17 cellular contexts compared by ENCODE assay signal in the genomic region with DNA sequence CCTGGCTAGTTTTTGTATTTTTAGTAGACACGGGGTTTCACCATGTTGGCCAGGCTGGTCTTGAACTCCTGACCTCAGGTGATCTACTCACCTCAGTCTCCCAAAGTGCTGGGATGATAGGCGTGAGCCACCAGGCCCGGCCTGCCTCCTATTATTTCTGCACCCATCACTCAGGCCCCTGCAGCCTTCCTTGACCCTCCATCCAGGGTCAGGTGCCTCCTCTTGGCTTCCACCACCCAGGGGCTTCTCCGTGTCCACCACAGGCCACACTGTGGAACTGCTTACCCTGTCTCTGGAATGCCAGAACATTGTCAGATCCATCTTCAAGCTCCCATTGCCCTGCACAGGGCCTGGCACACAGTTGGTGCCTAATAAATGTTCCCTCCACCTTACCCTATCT.
DNase-seq lines count a peak whose midpoint lies in the region; ATAC-seq, FAIRE-seq and TF ChIP-seq lines count a peak whose summit lies in the region.
"Had no signal": no experiment of that assay in that cellular context is flagged by ENCODE, and none has a peak within 500 bp of the region (broad histone marks: within the 10 kb centered on the region; RNA-seq: fewer than 3 reads in every experiment).

No MANE protein-coding gene starts in this region.

- ATAC-seq in HCT116: no peak
- ATAC-seq: GM23338 had no signal

- H3K4me3 ChIP-seq in HCT116 (replicated peaks in 1 of 2; ENCODE audit: low read depth in 1 of 2, low read length in 2 of 2): no peak overlapping the region
- no peak overlapping the region for H3K4me3 ChIP-seq in MG63
- H3K4me3 ChIP-seq: BLaER1, GM23338 had no signal

- DNase-seq in activated T-cell treated with anti-CD3 and anti-CD28 coated beads, Interleukin-2, amount 50 U/mL, for 1 hour: peak; percentile 1
- DNase-seq in activated T-cell treated with anti-CD3 and anti-CD28 coated beads, Interleukin-2, amount 50 U/mL, for 48 hours: no peak
- DNase-seq in HCT116 (ENCODE audit: low read depth, low spot score) (no peak), mesenteric fat pad (ENCODE audit: low spot score) (peak; percentile 67), type B pancreatic cell (ENCODE audit: extremely low spot score, unreplicated experiment) (peak; percentile 42), H54 (ENCODE audit: insufficient read length, low spot score) (no peak), MG63 (no peak)
- DNase-seq: CD4-positive, alpha-beta memory T cell; DMS153; GF-D8; NCI-H1092 treated with DMSO at 0.1 percent for 48 hours; NCI-H146; NCI-H446 treated with DMSO at 0.1 percent for 48 hours; SHP77 treated with DMSO at 0.1 percent for 48 hours had no signal

- H3K4me2 ChIP-seq in HCT116 (ENCODE audit: low read length): peak overlapping the region; percentile 38; the same call in 1 of the 2 replicates
- H3K4me2 ChIP-seq: BLaER1, GM23338 had no signal

- RAD21 ChIA-PET in HCT116 (lab: Charles Lee; ENCODE audit: low non-redundant PET in 1 of 2, low total read pairs in 2 of 2, uncharacterized antibody in 2 of 2, unreplicated experiment in 2 of 2): no interaction called here

- no peak for FAIRE-seq in H54 (lab: Jason Lieb, UNC)
- FAIRE-seq: A204.1 had no signal

- TF ChIP-seq POLR2A in HCT116 (IDR thresholded peaks at IDR 0.05; ENCODE audit: borderline replicate concordance, extremely low read depth, insufficient read depth, insufficient read length): no peak
- TF ChIP-seq POLR2A in H54 (IDR thresholded peaks at IDR 0.05; ENCODE audit: low read depth, low read length): no peak

- no peaks in the 10 kb centered on the region for H3K36me3 Mint-ChIP-seq in type B pancreatic cell
- H3K36me3 Mint-ChIP-seq: CD4-positive, alpha-beta memory T cell had no signal

- H3K9me3 Mint-ChIP-seq in type B pancreatic cell: peaks cover 5% of the 10 kb centered on the region
- H3K9me3 Mint-ChIP-seq: CD4-positive, alpha-beta memory T cell had no signal

- no peaks in the 10 kb centered on the region for H3K79me2 ChIP-seq in HCT116 (ENCODE audit: insufficient read depth, low read length)

- H3K27ac ChIP-seq in HCT116 (ENCODE audit: low read depth, low read length): no peak overlapping the region
- H3K27ac ChIP-seq: BLaER1 had no signal

- TF ChIP-seq CTCF in HCT116 (IDR thresholded peaks at IDR 0.05 in 2 of 3, conservative IDR thresholded peaks at IDR 0.05 in 1 of 3; ENCODE audit: borderline replicate concordance in 1 of 3, insufficient read depth in 1 of 3, low read depth in 2 of 3, low read length in 2 of 3) (no peak), type B pancreatic cell (conservative IDR thresholded peaks at IDR 0.05) (no peak)

- no peak overlapping the region for H3K27ac Mint-ChIP-seq in type B pancreatic cell
- H3K27ac Mint-ChIP-seq: CD4-positive, alpha-beta memory T cell; GM23338 had no signal

- CTCF ChIA-PET in HCT116 (lab: Charles Lee): no interaction called here

- no peaks in the 10 kb centered on the region for H3K9me2 ChIP-seq in HCT116 (ENCODE audit: insufficient read depth)

- no peak overlapping the region for H3K9ac ChIP-seq in HCT116 (ENCODE audit: low read length)
- H3K9ac ChIP-seq: BLaER1 had no signal

- H4K20me1 ChIP-seq in HCT116 (ENCODE audit: insufficient read depth): no peaks in the 10 kb centered on the region
- H4K20me1 ChIP-seq: BLaER1 had no signal

- H3K4me3 Mint-ChIP-seq in type B pancreatic cell: no peak overlapping the region
- H3K4me3 Mint-ChIP-seq: CD4-positive, alpha-beta memory T cell; GM23338 had no signal

- no peak for TF ChIP-seq RAD21 in HCT116 (IDR thresholded peaks at IDR 0.05; ENCODE audit: low read depth)

- H3K27me3 ChIP-seq in HCT116 (ENCODE audit: insufficient read depth, low read length): 0 out of 2 replicates have a peak, but pooled peaks cover 3% of the 10 kb centered on the region
- no peaks in the 10 kb centered on the region for H3K27me3 ChIP-seq in MG63
- H3K27me3 ChIP-seq: BLaER1 had no signal

- intact Hi-C loops in HCT116 (cut with micrococcal nuclease): no loop called here

- H3K27me3 Mint-ChIP-seq in type B pancreatic cell: peaks cover 35% of the 10 kb centered on the region

- no peaks in the 10 kb centered on the region for H3K9me3 ChIP-seq in HCT116 (ENCODE audit: control insufficient read depth in 1 of 2, insufficient read depth in 1 of 2, low read depth in 1 of 2, low read length in 2 of 2)
- peaks cover 3% of the 10 kb centered on the region; the same call in 1 of the 2 replicates for H3K9me3 ChIP-seq in MG63

- POLR2A ChIA-PET in HCT116 (lab: Charles Lee): no interaction called here

- H3K36me3 ChIP-seq in HCT116 (ENCODE audit: control insufficient read depth in 1 of 2, insufficient read depth in 2 of 2, low read length in 2 of 2) (no peaks in the 10 kb centered on the region), MG63 (no peaks in the 10 kb centered on the region)
- H3K36me3 ChIP-seq: BLaER1 had no signal

- peaks cover 19% of the 10 kb centered on the region for H3K4me1 Mint-ChIP-seq in type B pancreatic cell (ENCODE audit: unreplicated experiment)
- H3K4me1 Mint-ChIP-seq: GM23338 had no signal

- H3K4me1 ChIP-seq in HCT116 (ENCODE audit: control insufficient read depth in 1 of 2, insufficient read depth in 2 of 2, low read length in 2 of 2): peaks cover 10 to 15% of the 10 kb centered on the region in 2 experiments
- H3K4me1 ChIP-seq: BLaER1 had no signal

- no TSS peak for BruUV-seq in HCT116 (replicated peaks; lab: Mats Ljungman, UMichigan)

- H2AFZ ChIP-seq in HCT116 (ENCODE audit: low read depth, low read length, poor library complexity, severe bottlenecking): no peak overlapping the region
- H2AFZ ChIP-seq: GM23338 had no signal

TF ChIP-seq in HCT116, 20 proteins besides CTCF, POLR2A, EP300 and RAD21:
- TF ChIP-seq, protein P1, sequence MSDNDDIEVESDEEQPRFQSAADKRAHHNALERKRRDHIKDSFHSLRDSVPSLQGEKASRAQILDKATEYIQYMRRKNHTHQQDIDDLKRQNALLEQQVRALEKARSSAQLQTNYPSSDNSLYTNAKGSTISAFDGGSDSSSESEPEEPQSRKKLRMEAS (IDR thresholded peaks at IDR 0.05): no peak
- TF ChIP-seq ZNF274 (IDR thresholded peaks at IDR 0.05; ENCODE audit: low read depth, low read length): no peak
- TF ChIP-seq JUND (IDR thresholded peaks at IDR 0.05): no peak
- no peak for TF ChIP-seq EGR1 (IDR thresholded peaks at IDR 0.05; ENCODE audit: low read depth)
TF ChIP-seq in HCT116: peak in this region for 0.

Comparison
In these comparisons a context has a peak if more than half of its experiments do, and no peak if none do; other contexts are left out.
1. DNase-seq: peak in activated T-cell treated with anti-CD3 and anti-CD28 coated beads, Interleukin-2, amount 50 U/mL, for 1 hour (single experiment), mesenteric fat pad (single experiment) and type B pancreatic cell (single experiment); none in activated T-cell treated with anti-CD3 and anti-CD28 coated beads, Interleukin-2, amount 50 U/mL, for 48 hours (0 of 2), HCT116 (single experiment), H54 (single experiment) and MG63 (single experiment).